15 cellular contexts compared by ENCODE assay signal in the genomic region with DNA sequence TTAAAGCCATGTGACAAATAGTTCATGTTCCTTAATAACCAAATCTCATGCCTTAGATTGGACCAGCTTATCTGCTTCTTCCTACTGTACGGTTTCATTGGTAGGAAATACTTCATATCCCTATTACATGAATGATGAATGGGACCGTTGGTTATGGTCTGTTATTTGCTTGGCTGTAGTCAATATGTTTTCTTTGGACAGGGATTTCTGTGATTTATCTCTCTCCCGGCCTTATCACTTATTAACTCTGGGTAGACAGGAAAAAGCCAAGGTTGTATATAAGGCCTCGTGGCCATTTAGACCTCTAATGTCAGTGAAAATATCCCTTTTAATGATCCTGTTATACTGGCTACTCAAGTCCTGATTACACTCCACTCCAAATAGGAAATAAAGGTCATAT.
DNase-seq lines count a peak whose midpoint lies in the region; ATAC-seq, FAIRE-seq and TF ChIP-seq lines count a peak whose summit lies in the region.
"Had no signal": no experiment of that assay in that cellular context is flagged by ENCODE, and none has a peak within 500 bp of the region (broad histone marks: within the 10 kb centered on the region; RNA-seq: fewer than 3 reads in every experiment).

No MANE protein-coding gene starts in this region.

- H3K27me3 ChIP-seq in liver (ENCODE audit: control insufficient read depth in 4 of 4, insufficient read depth in 4 of 4, low read length in 3 of 4) (no peaks in the 10 kb centered on the region), HepG2 (ENCODE audit: control insufficient read depth in 1 of 2, insufficient read depth in 2 of 2, low read length in 2 of 2) (no peaks in the 10 kb centered on the region), osteoblast (ENCODE audit: insufficient read depth, low read length) (no peaks in the 10 kb centered on the region)

- no peak for DNase-seq in HepG2 (ENCODE audit: low spot score)
- peak; percentile 58 for DNase-seq in fibroblast of the aortic adventitia (ENCODE audit: low read depth)
- no peak for DNase-seq in omental fat pad (ENCODE audit: low spot score)
- no peak for DNase-seq in osteoblast (ENCODE audit: insufficient read length, low spot score, missing footprints)
- DNase-seq in activated CD4-positive, alpha-beta T cell treated with anti-CD3 and anti-CD28 coated beads, Interleukin-2, amount 50 U/mL, for 48 hours = no peak
- DNase-seq in NCI-H2081 (lab: John Stamatoyannopoulos, UW) = no peak
- DNase-seq: NCI-H146, NCI-H226, NCI-H526 had no signal

- intact Hi-C loops in HepG2 (cut with micrococcal nuclease; ENCODE audit: unreplicated experiment) = no loop called here

- ATAC-seq in HepG2 = no peak
- peak; percentile 42 for ATAC-seq in omental fat pad (ENCODE audit: low FRiP score)
- ATAC-seq in GM19452 (IDR thresholded peaks at IDR 0.05; ENCODE audit: unreplicated experiment) = no peak
- ATAC-seq: A549 had no signal

- no peak for TF ChIP-seq POLR2A in HepG2 (IDR thresholded peaks at IDR 0.05; ENCODE audit: insufficient read depth in 1 of 2, low read depth in 2 of 2, low read length in 2 of 2)

- no peak overlapping the region for H2AFZ ChIP-seq in HepG2 (ENCODE audit: low read length)
- H2AFZ ChIP-seq in osteoblast (ENCODE audit: low read length) = no peak overlapping the region

- 15% methylated on average over 4 of the region's 4 CpGs for WGBS in liver
- under 1% methylated on average over 4 of the region's 4 CpGs for WGBS in HepG2 (ENCODE audit: low lambda C conversion rate)

- no peak for FAIRE-seq in HepG2 (lab: Jason Lieb, UNC)
- FAIRE-seq: A549, HTR-8/SVneo had no signal

- H3K9ac ChIP-seq in liver (ENCODE audit: low read depth in 1 of 2, low read length in 2 of 2) (no peak overlapping the region), HepG2 (ENCODE audit: insufficient read depth, low read depth, low read length) (no peak overlapping the region)

- H3K4me1 ChIP-seq in liver (ENCODE audit: control insufficient read depth in 4 of 4, insufficient read depth in 4 of 4, low read length in 3 of 4) (peaks cover 2 to 15% (median 4%) of the 10 kb centered on the region in 4 donors), HepG2 (ENCODE audit: insufficient read depth, low read length) (no peaks in the 10 kb centered on the region), osteoblast (ENCODE audit: insufficient read depth, low read length) (peaks cover 12% of the 10 kb centered on the region)
- H3K4me1 ChIP-seq: A549 had no signal

- H3K4me3 ChIP-seq in liver (ENCODE audit: low read depth in 1 of 3, low read length in 3 of 3) = no peak overlapping the region
- no peak overlapping the region for H3K4me3 ChIP-seq in HepG2 (replicated peaks in 1 of 3; ENCODE audit: insufficient read depth in 1 of 3, low read depth in 2 of 3, low read length in 3 of 3)
- H3K4me3 ChIP-seq in fibroblast of the aortic adventitia (ENCODE audit: low read depth, low read length) = no peak overlapping the region
- H3K4me3 ChIP-seq in osteoblast (ENCODE audit: insufficient read depth, low read length) = no peak overlapping the region
- H3K4me3 ChIP-seq: A549, HAP-1 had no signal

- H3K36me3 ChIP-seq in liver (ENCODE audit: control insufficient read depth in 4 of 4, insufficient read depth in 3 of 4, low read depth in 1 of 4, low read length in 3 of 4) (no peaks in the 10 kb centered on the region), HepG2 (replicated peaks in 1 of 2; ENCODE audit: control insufficient read depth in 1 of 2, insufficient read depth in 2 of 2, low read length in 2 of 2) (no peaks in the 10 kb centered on the region), osteoblast (ENCODE audit: insufficient read depth, low read length) (no peaks in the 10 kb centered on the region)
- H3K36me3 ChIP-seq: HAP-1 had no signal

- BruUV-seq in HepG2 (replicated peaks; lab: Mats Ljungman, UMichigan) = no TSS peak

- TF ChIP-seq EP300 in HepG2 (IDR thresholded peaks at IDR 0.05; ENCODE audit: low read depth in 2 of 2, low read length in 2 of 2) = no peak
- no peak for TF ChIP-seq EP300 in HepG2 (CRISPR knock-in tag; IDR thresholded peaks at IDR 0.05; ENCODE audit: borderline replicate concordance)

- H4K20me1 ChIP-seq in HepG2 (ENCODE audit: insufficient read depth, low read length) = no peaks in the 10 kb centered on the region
- no peaks in the 10 kb centered on the region for H4K20me1 ChIP-seq in osteoblast (ENCODE audit: insufficient read depth, low read length)

- in situ Hi-C loops in HepG2 (cut with HindIII; ENCODE audit: extremely low pct_ligation_motif_present, low pct_unique_long_range_greater_than_20kb) = no loop called here

- no peak overlapping the region for H3K27ac ChIP-seq in liver (ENCODE audit: low read depth in 1 of 2, low read length in 2 of 2)
- H3K27ac ChIP-seq in HepG2 (ENCODE audit: extremely low read length, insufficient read depth, low read length) = no peak overlapping the region
- no peak overlapping the region for H3K27ac ChIP-seq in osteoblast (ENCODE audit: low read depth, low read length)
- H3K27ac ChIP-seq: A549, RWPE1 had no signal

- POLR2A ChIA-PET in HepG2 (lab: Yijun Ruan, JAX) = no interaction called here

- no peaks in the 10 kb centered on the region for H3K9me3 ChIP-seq in liver (ENCODE audit: control insufficient read depth in 4 of 4, low read length in 3 of 4)
- H3K9me3 ChIP-seq in HepG2 (ENCODE audit: low read length) = no peaks in the 10 kb centered on the region
- no peaks in the 10 kb centered on the region for H3K9me3 ChIP-seq in osteoblast (ENCODE audit: low read depth, low read length)
- H3K9me3 ChIP-seq: A549 had no signal

- peak in 1 of 2 donors; percentile 26 for TF ChIP-seq RAD21 in liver (IDR thresholded peaks at IDR 0.05)
- no peak for TF ChIP-seq RAD21 in HepG2 (CRISPR knock-in tag; IDR thresholded peaks at IDR 0.05)

- TF ChIP-seq CTCF in liver (IDR thresholded peaks at IDR 0.05; ENCODE audit: low read depth, low read length, missing input control) = no peak
- no peak for TF ChIP-seq CTCF in HepG2 (CRISPR knock-in tag; IDR thresholded peaks at IDR 0.05)
- no peak for TF ChIP-seq CTCF in fibroblast of the aortic adventitia (IDR thresholded peaks at IDR 0.05; ENCODE audit: insufficient read depth, low read length)
- no peak for TF ChIP-seq CTCF in omental fat pad (IDR thresholded peaks at IDR 0.05)
- TF ChIP-seq CTCF in osteoblast (IDR thresholded peaks at IDR 0.05; ENCODE audit: extremely low read depth, low read depth, low read length) = no peak

- CTCF ChIA-PET in HepG2 (lab: Yijun Ruan, JAX; ENCODE audit: low intra/inter-chr PET ratio, low total read pairs) = interaction anchor here (3.6 kb wide), 1 partner anchor 594 kb away, joined by 11 read pairs; no protein-coding TSS in a partner anchor

- H3K79me2 ChIP-seq in HepG2 (ENCODE audit: insufficient read depth, low read length) (no peaks in the 10 kb centered on the region), osteoblast (ENCODE audit: insufficient read depth, low read length) (peaks cover 5% of the 10 kb centered on the region)

- H3K4me2 ChIP-seq in HepG2 (ENCODE audit: low read depth, low read length) (no peak overlapping the region), osteoblast (ENCODE audit: insufficient read depth, low read length) (no peak overlapping the region)
- H3K4me2 ChIP-seq: A549 had no signal

TF ChIP-seq in liver, 16 proteins besides CTCF, POLR2A, EP300 and RAD21 (continues in another document):
- TF ChIP-seq FOXA2 (IDR thresholded peaks at IDR 0.05) (peak; percentile 44), SP1 (IDR thresholded peaks at IDR 0.05) (no peak), EGR1 (IDR thresholded peaks at IDR 0.05; ENCODE audit: low read depth in 2 of 2) (no peak), FOXA1 (IDR thresholded peaks at IDR 0.05) (peak; percentile 32), RXRA (IDR thresholded peaks at IDR 0.05) (peak in 1 of 2 donors; percentile 42)
- TF ChIP-seq, protein P1, sequence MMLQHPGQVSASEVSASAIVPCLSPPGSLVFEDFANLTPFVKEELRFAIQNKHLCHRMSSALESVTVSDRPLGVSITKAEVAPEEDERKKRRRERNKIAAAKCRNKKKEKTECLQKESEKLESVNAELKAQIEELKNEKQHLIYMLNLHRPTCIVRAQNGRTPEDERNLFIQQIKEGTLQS (IDR thresholded peaks at IDR 0.05) = no peak

TF ChIP-seq in HepG2, 621 proteins besides CTCF, POLR2A, EP300 and RAD21:
- TF ChIP-seq ZNF30 (CRISPR knock-in tag; IDR thresholded peaks at IDR 0.05) = no peak
- no peak for TF ChIP-seq ELF4 (CRISPR knock-in tag; IDR thresholded peaks at IDR 0.05; ENCODE audit: borderline replicate concordance)
- no peak for TF ChIP-seq ZNF263 (CRISPR knock-in tag; IDR thresholded peaks at IDR 0.05)
- no peak for TF ChIP-seq MED13 (CRISPR knock-in tag; IDR thresholded peaks at IDR 0.05)
- no peak for TF ChIP-seq TCF7 (IDR thresholded peaks at IDR 0.05; ENCODE audit: low read depth)
- TF ChIP-seq, protein P2, sequence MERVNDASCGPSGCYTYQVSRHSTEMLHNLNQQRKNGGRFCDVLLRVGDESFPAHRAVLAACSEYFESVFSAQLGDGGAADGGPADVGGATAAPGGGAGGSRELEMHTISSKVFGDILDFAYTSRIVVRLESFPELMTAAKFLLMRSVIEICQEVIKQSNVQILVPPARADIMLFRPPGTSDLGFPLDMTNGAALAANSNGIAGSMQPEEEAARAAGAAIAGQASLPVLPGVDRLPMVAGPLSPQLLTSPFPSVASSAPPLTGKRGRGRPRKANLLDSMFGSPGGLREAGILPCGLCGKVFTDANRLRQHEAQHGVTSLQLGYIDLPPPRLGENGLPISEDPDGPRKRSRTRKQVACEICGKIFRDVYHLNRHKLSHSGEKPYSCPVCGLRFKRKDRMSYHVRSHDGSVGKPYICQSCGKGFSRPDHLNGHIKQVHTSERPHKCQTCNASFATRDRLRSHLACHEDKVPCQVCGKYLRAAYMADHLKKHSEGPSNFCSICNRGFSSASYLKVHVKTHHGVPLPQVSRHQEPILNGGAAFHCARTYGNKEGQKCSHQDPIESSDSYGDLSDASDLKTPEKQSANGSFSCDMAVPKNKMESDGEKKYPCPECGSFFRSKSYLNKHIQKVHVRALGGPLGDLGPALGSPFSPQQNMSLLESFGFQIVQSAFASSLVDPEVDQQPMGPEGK (CRISPR knock-in tag; IDR thresholded peaks at IDR 0.05) = no peak
- no peak for TF ChIP-seq JUN (CRISPR knock-in tag; IDR thresholded peaks at IDR 0.05)
- no peak for TF ChIP-seq NFE2L2 (IDR thresholded peaks at IDR 0.05; ENCODE audit: low read length)
- TF ChIP-seq XRCC5 (optimal IDR thresholded peaks at IDR 0.05; ENCODE audit: low read length) = no peak
- no peak for TF ChIP-seq KDM5A (IDR thresholded peaks at IDR 0.05; ENCODE audit: borderline replicate concordance, low read length)
- no peak for TF ChIP-seq NR3C1 (CRISPR knock-in tag; IDR thresholded peaks at IDR 0.05)
- TF ChIP-seq ZSCAN30 (CRISPR knock-in tag; IDR thresholded peaks at IDR 0.05) = no peak
- no peak for TF ChIP-seq ZFAT (CRISPR knock-in tag; conservative IDR thresholded peaks at IDR 0.05)
